Comparison of ENCODE assay signal across 3 cellular contexts in genomic region chr18:73274812-73275621, GRCh38.
A peak's percentile ranks its signal among the peaks of the same experiment; 100 is the strongest.
TF ChIP-seq lines count a peak whose summit lies in the region.

No MANE protein-coding gene starts in this region.

TF ChIP-seq in A549, 52 proteins besides CTCF, POLR2A, EP300 and RAD21 (continued from another document):
- TF ChIP-seq USF2 (IDR thresholded peaks at IDR 0.05) = no peak
- no peak for TF ChIP-seq FOSL2 (IDR thresholded peaks at IDR 0.05)
- peak; percentile 23; the same call in 1 of the 2 replicates for TF ChIP-seq FOSL2 (CRISPR knock-in tag; IDR thresholded peaks at IDR 0.05)

TF ChIP-seq in GM23338, 12 proteins besides CTCF, POLR2A, EP300 and RAD21 (continued from another document):
- no peak for TF ChIP-seq REST (IDR thresholded peaks at IDR 0.05; ENCODE audit: unreplicated experiment)
- no peak for TF ChIP-seq POLR2AphosphoS5 (IDR thresholded peaks at IDR 0.05; ENCODE audit: low read depth)
- TF ChIP-seq STAT1 (IDR thresholded peaks at IDR 0.05; ENCODE audit: unreplicated experiment) = no peak
- TF ChIP-seq ZNF114 (CRISPR knock-in tag; IDR thresholded peaks at IDR 0.05) = no peak
- no peak for TF ChIP-seq EZH2 (IDR thresholded peaks at IDR 0.05; ENCODE audit: low read depth, unreplicated experiment)
- TF ChIP-seq NANOG (IDR thresholded peaks at IDR 0.05; ENCODE audit: borderline replicate concordance) = no peak
- TF ChIP-seq ZNF462 (CRISPR knock-in tag; IDR thresholded peaks at IDR 0.05) = no peak
- no peak for TF ChIP-seq JUNB (IDR thresholded peaks at IDR 0.05; ENCODE audit: unreplicated experiment)
- no peak for TF ChIP-seq EZH2phosphoT487 (IDR thresholded peaks at IDR 0.05; ENCODE audit: unreplicated experiment)

TF ChIP-seq in H1, 55 proteins besides CTCF, POLR2A, EP300 and RAD21 (continued from another document):
- TF ChIP-seq USF2 (IDR thresholded peaks at IDR 0.05; ENCODE audit: low read length) (no peak), SP4 (IDR thresholded peaks at IDR 0.05; ENCODE audit: low read length) (no peak), SIRT6 (IDR thresholded peaks at IDR 0.05; ENCODE audit: low read length) (no peak), SP2 (IDR thresholded peaks at IDR 0.05; ENCODE audit: low read length) (no peak), BCL11A (IDR thresholded peaks at IDR 0.05; ENCODE audit: low read depth in 2 of 2, low read length in 2 of 2) (no peak), ZNF274 (IDR thresholded peaks at IDR 0.05; ENCODE audit: borderline replicate concordance, extremely low read depth, low read length) (no peak), RFX5 (IDR thresholded peaks at IDR 0.05; ENCODE audit: borderline replicate concordance, low read depth, low read length) (no peak), CHD7 (IDR thresholded peaks at IDR 0.05; ENCODE audit: insufficient replicate concordance, low read length) (no peak), SRF (IDR thresholded peaks at IDR 0.05; ENCODE audit: low read depth, low read length) (no peak), SIX5 (IDR thresholded peaks at IDR 0.05; ENCODE audit: low read depth, low read length) (no peak), POLR2AphosphoS5 (IDR thresholded peaks at IDR 0.05; ENCODE audit: low read depth, low read length) (no peak), YY1 (IDR thresholded peaks at IDR 0.05; ENCODE audit: low read depth, low read length) (no peak)
